In genomic region chr3:103966749-103967148, GRCh38 we compare ENCODE assay signal across 8 cellular contexts.
"Had no signal": no experiment of that assay in that cellular context is flagged by ENCODE, and none has a peak within 500 bp of the region (broad histone marks: within the 10 kb centered on the region; RNA-seq: fewer than 3 reads in every experiment).

No MANE protein-coding gene starts in this region.

- H3K4me3 Mint-ChIP-seq: HFFc6, IgD-negative memory B cell had no signal

- H3K27ac ChIP-seq: GM23248 had no signal

- DNase-seq: GM23248, GOT3, H7, HFFc6 had no signal

- H3K4me1 ChIP-seq: HAP-1 had no signal

- ATAC-seq: HCT116, HepG2 had no signal

- H3K4me3 ChIP-seq: GM23248, HAP-1 had no signal

- H3K27me3 Mint-ChIP-seq: IgD-negative memory B cell had no signal

- H3K27ac Mint-ChIP-seq: HFFc6, IgD-negative memory B cell had no signal

- H3K36me3 ChIP-seq: HAP-1 had no signal

- H3K9me3 ChIP-seq: HAP-1 had no signal

- H3K4me1 Mint-ChIP-seq: IgD-negative memory B cell had no signal

- H3K36me3 Mint-ChIP-seq: IgD-negative memory B cell had no signal
